ENCODE assay signal across 15 cellular contexts in genomic region chr6:3540980-3541379, GRCh38.
"Had no signal": no experiment of that assay in that cellular context is flagged by ENCODE, and none has a peak within 500 bp of the region (broad histone marks: within the 10 kb centered on the region; RNA-seq: fewer than 3 reads in every experiment).

No MANE protein-coding gene starts in this region.

- H3K9me3 ChIP-seq: thyroid gland had no signal

- H3K9me3 Mint-ChIP-seq: activated CD4-positive, alpha-beta T cell treated with anti-CD3 and anti-CD28 coated beads, Interleukin-2, amount 10 ng/mL, durations not matched to agents 7 days and 5 days; activated naive CD4-positive, alpha-beta T cell treated with anti-CD3 and anti-CD28 coated beads, Interleukin-2, amount 50 U/mL, for 72 hours; activated T-cell treated with anti-CD3 and anti-CD28 coated beads, Interleukin-2, amount 50 U/mL, for 72 hours; naive thymus-derived CD4-positive, alpha-beta T cell; stimulated activated naive B cell treated with anti-CD40 and anti-IgM and Interleukin-4, amounts not matched to agents 10 μg/mL and 1 μg/mL and 100 μg/mL, for 72 hours had no signal

- DNase-seq: activated CD4-positive, alpha-beta T cell treated with anti-CD3 and anti-CD28 coated beads, Interleukin-2, amount 10 ng/mL, durations not matched to agents 7 days and 5 days; activated CD8-positive, alpha-beta memory T cell treated with anti-CD3 and anti-CD28 coated beads, Interleukin-2, amount 50 U/mL, for 48 hours; activated gamma-delta T cell; activated T-cell treated with anti-CD3 and anti-CD28 coated beads, Interleukin-2, amount 50 U/mL, for 72 hours; foreskin keratinocyte; left cardiac atrium; naive thymus-derived CD4-positive, alpha-beta T cell; retina; stimulated activated CD4-positive, alpha-beta T cell treated with anti-CD3 and anti-CD28 coated beads, Interleukin-15, amount 100 ng/mL, for 24 hours; stimulated activated CD4-positive, alpha-beta T cell treated with anti-CD3 and anti-CD28 coated beads, Interleukin-4, amount 100 ng/mL, for 1 hour; stimulated activated naive B cell treated with anti-CD40 and anti-IgM and Interleukin-4, amounts not matched to agents 10 μg/mL and 1 μg/mL and 100 μg/mL, for 72 hours; thyroid gland had no signal

- H3K4me3 ChIP-seq: cardiac muscle cell, thyroid gland had no signal

- H3K4me1 Mint-ChIP-seq: activated CD4-positive, alpha-beta T cell treated with anti-CD3 and anti-CD28 coated beads, Interleukin-2, amount 10 ng/mL, durations not matched to agents 7 days and 5 days; naive thymus-derived CD4-positive, alpha-beta T cell; stimulated activated naive B cell treated with anti-CD40 and anti-IgM and Interleukin-4, amounts not matched to agents 10 μg/mL and 1 μg/mL and 100 μg/mL, for 72 hours had no signal

- H3K36me3 ChIP-seq: cardiac muscle cell, thyroid gland had no signal

- H3K27ac ChIP-seq: cardiac muscle cell, foreskin keratinocyte, thyroid gland had no signal

- H3K36me3 Mint-ChIP-seq: activated naive CD4-positive, alpha-beta T cell treated with anti-CD3 and anti-CD28 coated beads, Interleukin-2, amount 50 U/mL, for 72 hours; naive thymus-derived CD4-positive, alpha-beta T cell; stimulated activated naive B cell treated with anti-CD40 and anti-IgM and Interleukin-4, amounts not matched to agents 10 μg/mL and 1 μg/mL and 100 μg/mL, for 72 hours had no signal

- FAIRE-seq: urothelium cell line had no signal

- H3K27ac Mint-ChIP-seq: activated CD4-positive, alpha-beta T cell treated with anti-CD3 and anti-CD28 coated beads, Interleukin-2, amount 10 ng/mL, durations not matched to agents 7 days and 5 days; activated naive CD4-positive, alpha-beta T cell treated with anti-CD3 and anti-CD28 coated beads, Interleukin-2, amount 50 U/mL, for 72 hours; activated T-cell treated with anti-CD3 and anti-CD28 coated beads, Interleukin-2, amount 50 U/mL, for 72 hours; naive thymus-derived CD4-positive, alpha-beta T cell; stimulated activated naive B cell treated with anti-CD40 and anti-IgM and Interleukin-4, amounts not matched to agents 10 μg/mL and 1 μg/mL and 100 μg/mL, for 72 hours had no signal

- H3K4me1 ChIP-seq: foreskin keratinocyte, thyroid gland had no signal

- H3K27me3 ChIP-seq: cardiac muscle cell, thyroid gland had no signal

- ATAC-seq: activated naive CD4-positive, alpha-beta T cell treated with anti-CD3 and anti-CD28 coated beads, Interleukin-2, amount 50 U/mL, for 72 hours; activated T-cell treated with anti-CD3 and anti-CD28 coated beads, Interleukin-2, amount 50 U/mL, for 72 hours; foreskin keratinocyte; left cardiac atrium; stimulated activated naive B cell treated with anti-CD40 and anti-IgM and Interleukin-4, amounts not matched to agents 10 μg/mL and 1 μg/mL and 100 μg/mL, for 72 hours had no signal

- H3K4me3 Mint-ChIP-seq: activated CD4-positive, alpha-beta T cell treated with anti-CD3 and anti-CD28 coated beads, Interleukin-2, amount 10 ng/mL, durations not matched to agents 7 days and 5 days; activated T-cell treated with anti-CD3 and anti-CD28 coated beads, Interleukin-2, amount 50 U/mL, for 72 hours; naive thymus-derived CD4-positive, alpha-beta T cell; stimulated activated naive B cell treated with anti-CD40 and anti-IgM and Interleukin-4, amounts not matched to agents 10 μg/mL and 1 μg/mL and 100 μg/mL, for 72 hours had no signal
